27 cellular contexts compared by ENCODE assay signal in genomic region chr17:57806083-57806830, GRCh38. TPM values are rescaled to one million over a fixed set of nuclear protein-coding genes. Genes with fewer than 3 reads are reported as not detected.
DNase-seq lines count a peak whose midpoint lies in the region; ATAC-seq and TF ChIP-seq lines count a peak whose summit lies in the region.
"Had no signal": no experiment of that assay in that cellular context is flagged by ENCODE, and none has a peak within 500 bp of the region (broad histone marks: within the 10 kb centered on the region; RNA-seq: fewer than 3 reads in every experiment).

No MANE protein-coding gene starts in this region.

- H3K4me3 ChIP-seq in SK-N-SH (ENCODE audit: low read depth in 2 of 2, low read length in 1 of 2) (no peak overlapping the region), right lobe of liver (no peak overlapping the region)
- H3K4me3 ChIP-seq: cardiac muscle cell, GM23248, lower lobe of right lung, mucosa of descending colon, transverse colon had no signal

- H3K27me3 ChIP-seq in SK-N-SH (ENCODE audit: insufficient read depth) (no peaks in the 10 kb centered on the region), right lobe of liver (no peaks in the 10 kb centered on the region)

- no peak overlapping the region for H3K4me2 ChIP-seq in SK-N-SH

- DNase-seq in SK-N-SH, result no peak
- DNase-seq in NCI-H2227 (lab: John Stamatoyannopoulos, UW; ENCODE audit: unreplicated experiment), result peak; percentile 68
- no peak for DNase-seq in right lobe of liver
- no peak for DNase-seq in AG20443 (ENCODE audit: low spot score)
- DNase-seq in GM10248 (ENCODE audit: extremely low spot score), result no peak
- DNase-seq: activated CD4-positive, alpha-beta T cell treated with anti-CD3 and anti-CD28 coated beads, Interleukin-2, amount 10 ng/mL, durations not matched to agents 7 days and 5 days; activated naive CD4-positive, alpha-beta T cell treated with anti-CD3 and anti-CD28 coated beads, Interleukin-2, amount 50 U/mL, for 16 hours; activated T-cell treated with anti-CD3 and anti-CD28 coated beads, Interleukin-2, amount 50 U/mL, for 72 hours; AML-193; CD8-positive, alpha-beta T cell; DMS53; GDM1; GM23248; KBM-7; lower lobe of right lung; MM.1S; mucosa of descending colon; NCI-H526; OCI-M1; transverse colon had no signal

- intact Hi-C loops in right lobe of liver (cut with DNase I), result no loop called here

- H3K9me2 ChIP-seq in SK-N-SH, result no peaks in the 10 kb centered on the region

- H3K4me1 Mint-ChIP-seq in brain, result peaks cover 80% of the 10 kb centered on the region

- H3K9me3 ChIP-seq in SK-N-SH (no peaks in the 10 kb centered on the region), right lobe of liver (no peaks in the 10 kb centered on the region)
- H3K9me3 ChIP-seq: transverse colon had no signal

- H3K4me3 Mint-ChIP-seq in brain, result peak overlapping the region in 1 of 5 experiments; percentile 1
- H3K4me3 Mint-ChIP-seq: activated CD4-positive, alpha-beta T cell treated with anti-CD3 and anti-CD28 coated beads, Interleukin-2, amount 10 ng/mL, durations not matched to agents 7 days and 5 days; activated T-cell treated with anti-CD3 and anti-CD28 coated beads, Interleukin-2, amount 50 U/mL, for 72 hours; CD8-positive, alpha-beta T cell; dendritic cell treated with granulocyte-macrophage colony-stimulating factor and Interleukin-4, amounts not matched to agents 40 ng/mL and 50 ng/mL, for 4 days; nephron had no signal

- peaks cover 9% of the 10 kb centered on the region for H3K36me3 Mint-ChIP-seq in brain
- H3K36me3 Mint-ChIP-seq: CD8-positive, alpha-beta T cell had no signal

- H3F3A ChIP-seq in SK-N-SH (replicated peaks; ENCODE audit: insufficient read depth), result no peaks in the 10 kb centered on the region

- TF ChIP-seq RAD21 in SK-N-SH (IDR thresholded peaks at IDR 0.05; ENCODE audit: low read length), result no peak

- no peaks in the 10 kb centered on the region for H3K79me2 ChIP-seq in SK-N-SH (ENCODE audit: insufficient read depth)

- H3K4me1 ChIP-seq in SK-N-SH (ENCODE audit: control insufficient read depth in 1 of 2, insufficient read depth in 2 of 2, low read depth in 1 of 2, low read length in 1 of 2) (peaks cover 0 to 26% of the 10 kb centered on the region in 2 experiments; a peak in 2 of 4 replicates), right lobe of liver (no peaks in the 10 kb centered on the region)

- TF ChIP-seq EP300 in SK-N-SH (IDR thresholded peaks at IDR 0.05; ENCODE audit: borderline replicate concordance in 1 of 2, low read depth in 1 of 2, low read length in 1 of 2), result no peak

- TF ChIP-seq POLR2A in right lobe of liver (IDR thresholded peaks at IDR 0.05), result no peak

- no peak overlapping the region for H3K9ac ChIP-seq in SK-N-SH
- H3K9ac ChIP-seq: GM23248 had no signal

- H3K36me3 ChIP-seq in SK-N-SH (replicated peaks in 1 of 2; ENCODE audit: control insufficient read depth in 1 of 2, insufficient read depth in 2 of 2, low read length in 1 of 2) (no peaks in the 10 kb centered on the region), right lobe of liver (no peaks in the 10 kb centered on the region)
- H3K36me3 ChIP-seq: cardiac muscle cell, lower lobe of right lung, transverse colon had no signal

- H4K20me1 ChIP-seq in SK-N-SH (ENCODE audit: insufficient read depth), result no peaks in the 10 kb centered on the region

- H3K27ac ChIP-seq in SK-N-SH (ENCODE audit: low read depth in 2 of 2, low read length in 1 of 2), result no peak overlapping the region
- H3K27ac ChIP-seq in right lobe of liver, result no peak overlapping the region
- H3K27ac ChIP-seq: 22Rv1, cardiac muscle cell, GM23248, lower lobe of right lung, transverse colon had no signal

- ATAC-seq in SK-N-SH treated with all-trans-retinoic acid at 6 μM for 48 hours (no peak), right lobe of liver (no peak), HG02981 (IDR thresholded peaks at IDR 0.05; ENCODE audit: unreplicated experiment) (no peak)
- ATAC-seq: activated T-cell treated with anti-CD3 and anti-CD28 coated beads, Interleukin-2, amount 50 U/mL, for 72 hours; CD8-positive, alpha-beta T cell; lower lobe of right lung; mucosa of descending colon had no signal

- CTCF ChIA-PET in SK-N-SH (lab: Yijun Ruan, JAX) (interaction anchor here (2.7 to 21.2 kb wide), 2 partner anchors 23 to 27 kb away, joined by 21 to 187 read pairs; no protein-coding TSS in a partner anchor), GM10248 (lab: Yijun Ruan, JAX) (no interaction called here)

- no peak for TF ChIP-seq CTCF in SK-N-SH (IDR thresholded peaks at IDR 0.05)
- no peak for TF ChIP-seq CTCF in brain (conservative IDR thresholded peaks at IDR 0.05)
- no peak for TF ChIP-seq CTCF in right lobe of liver (IDR thresholded peaks at IDR 0.05)
- TF ChIP-seq CTCF in GM10248 (IDR thresholded peaks at IDR 0.05; ENCODE audit: control extremely low read depth, extremely low read depth, low read depth, missing control alignments), result no peak

- peak overlapping the region in 4 of 5 experiments; percentile 35 to 86 (median 61) for H3K27ac Mint-ChIP-seq in brain
- H3K27ac Mint-ChIP-seq: activated CD4-positive, alpha-beta T cell treated with anti-CD3 and anti-CD28 coated beads, Interleukin-2, amount 10 ng/mL, durations not matched to agents 7 days and 5 days; activated T-cell treated with anti-CD3 and anti-CD28 coated beads, Interleukin-2, amount 50 U/mL, for 72 hours; CD8-positive, alpha-beta T cell; dendritic cell treated with granulocyte-macrophage colony-stimulating factor and Interleukin-4, amounts not matched to agents 40 ng/mL and 50 ng/mL, for 4 days had no signal

- peaks cover 6% of the 10 kb centered on the region for H3K27me3 Mint-ChIP-seq in brain

- H2AFZ ChIP-seq in SK-N-SH (ENCODE audit: low read depth), result no peak overlapping the region
- H2AFZ ChIP-seq: GM23248 had no signal

- peaks cover 6 to 14% (median 14%) of the 10 kb centered on the region in 5 experiments for H3K9me3 Mint-ChIP-seq in brain

- POLR2A ChIA-PET in SK-N-SH (lab: Yijun Ruan, JAX) (no interaction called here), GM10248 (lab: Yijun Ruan, JAX) (no interaction called here)

- 41% methylated on average over 4 of the region's 5 CpGs for WGBS in SK-N-SH (ENCODE audit: low lambda C conversion rate)
- 56% methylated on average over 4 of the region's 5 CpGs for WGBS in right lobe of liver (ENCODE audit: insufficient coverage, low coverage, low lambda C conversion rate, missing lambda C conversion rate)

TF ChIP-seq in SK-N-SH treated with all-trans-retinoic acid at 6 μM for 48 hours, 23 proteins besides CTCF, POLR2A, EP300 and RAD21:
- TF ChIP-seq ZFP3 (CRISPR knock-in tag; IDR thresholded peaks at IDR 0.05) (peak; percentile 90), SNAI2 (CRISPR knock-in tag; IDR thresholded peaks at IDR 0.05) (no peak)

TF ChIP-seq in SK-N-SH, 30 proteins besides CTCF, POLR2A, EP300 and RAD21:
- TF ChIP-seq SIN3A (IDR thresholded peaks at IDR 0.05; ENCODE audit: borderline replicate concordance, low read depth, low read length), result no peak
- TF ChIP-seq, protein P1, sequence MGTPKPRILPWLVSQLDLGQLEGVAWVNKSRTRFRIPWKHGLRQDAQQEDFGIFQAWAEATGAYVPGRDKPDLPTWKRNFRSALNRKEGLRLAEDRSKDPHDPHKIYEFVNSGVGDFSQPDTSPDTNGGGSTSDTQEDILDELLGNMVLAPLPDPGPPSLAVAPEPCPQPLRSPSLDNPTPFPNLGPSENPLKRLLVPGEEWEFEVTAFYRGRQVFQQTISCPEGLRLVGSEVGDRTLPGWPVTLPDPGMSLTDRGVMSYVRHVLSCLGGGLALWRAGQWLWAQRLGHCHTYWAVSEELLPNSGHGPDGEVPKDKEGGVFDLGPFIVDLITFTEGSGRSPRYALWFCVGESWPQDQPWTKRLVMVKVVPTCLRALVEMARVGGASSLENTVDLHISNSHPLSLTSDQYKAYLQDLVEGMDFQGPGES (IDR thresholded peaks at IDR 0.05; ENCODE audit: low read depth, low read length), result no peak
- no peak for TF ChIP-seq TEAD4 (IDR thresholded peaks at IDR 0.05; ENCODE audit: borderline replicate concordance, insufficient read depth)
- TF ChIP-seq USF1 (IDR thresholded peaks at IDR 0.05; ENCODE audit: borderline replicate concordance, low read depth), result no peak
- no peak for TF ChIP-seq NFIC (IDR thresholded peaks at IDR 0.05; ENCODE audit: borderline replicate concordance)
- TF ChIP-seq TAF1 (IDR thresholded peaks at IDR 0.05; ENCODE audit: borderline replicate concordance, low read depth, low read length), result no peak
- no peak for TF ChIP-seq GATA2 (CRISPR knock-in tag; IDR thresholded peaks at IDR 0.05)
- TF ChIP-seq RXRA (IDR thresholded peaks at IDR 0.05; ENCODE audit: borderline replicate concordance, low read depth), result no peak
- TF ChIP-seq SMC3 (IDR thresholded peaks at IDR 0.05; ENCODE audit: low read depth, low read length), result no peak
- TF ChIP-seq RFX5 (IDR thresholded peaks at IDR 0.05; ENCODE audit: low read length), result no peak
- TF ChIP-seq YY1 (IDR thresholded peaks at IDR 0.05; ENCODE audit: low read depth), result no peak

RNA-seq across cellular contexts. Expression of gene MRPS23, which starts 43.6 kb away (rescaled TPM):
- 105 and 108 TPM in 2 replicates for polyA plus RNA-seq in SK-N-SH (2012; rRNA removed)
- polyA plus RNA-seq in SK-N-SH (2012; cell fraction: cytosol; rRNA removed), result 115 and 118 TPM in 2 replicates
- 37.9 and 51.5 TPM in 2 replicates for polyA plus RNA-seq in SK-N-SH (2012; cell fraction: nucleus; rRNA removed)
- polyA plus RNA-seq in brain (ENCODE audit: insufficient read depth, low read depth, low replicate concordance), result 58.5 TPM
- total RNA-seq in right lobe of liver, result 10 to 100 TPM; 13.0 to 23.0 (median 15.2) TPM
